Comparison of ENCODE assay signal across 8 cellular contexts in the genomic region with DNA sequence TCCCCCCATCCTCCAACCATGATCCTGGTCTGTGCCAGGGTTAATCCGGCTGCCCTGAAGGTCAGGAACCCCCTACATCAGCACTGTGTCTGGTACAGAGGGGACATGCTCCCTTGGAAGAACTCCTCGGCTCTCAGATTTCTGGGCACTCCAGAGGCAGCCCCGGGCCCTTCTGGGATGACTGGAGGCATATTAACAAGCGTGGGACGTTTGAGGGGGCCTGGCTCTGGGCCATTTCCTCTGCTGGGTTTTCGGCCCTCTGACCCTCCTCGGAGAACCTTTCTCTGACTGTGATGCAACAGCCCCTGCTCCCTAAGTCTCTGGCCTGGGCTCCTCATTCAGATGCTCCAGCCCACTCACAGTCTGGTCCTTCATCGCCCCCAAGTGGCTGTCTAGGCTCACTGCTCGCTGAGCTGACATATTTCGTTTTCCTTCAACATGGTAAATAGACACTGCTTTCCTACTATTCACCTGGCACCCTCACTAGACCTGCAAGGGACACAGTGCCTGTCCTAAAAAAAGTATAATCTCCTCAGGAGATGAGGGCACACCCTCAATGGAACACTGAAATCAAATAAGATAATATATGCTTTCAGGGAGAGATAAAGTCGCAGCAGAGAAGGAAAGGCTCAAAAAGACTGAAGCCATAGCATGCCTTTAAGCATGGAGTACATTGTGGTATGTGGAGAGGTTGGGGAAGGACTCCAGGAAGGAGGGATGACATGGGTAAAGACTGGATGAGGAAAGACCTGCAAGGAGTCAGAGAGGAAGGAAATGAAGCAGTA.
DNase-seq lines count a peak whose midpoint lies in the region; ATAC-seq and TF ChIP-seq lines count a peak whose summit lies in the region.

No MANE protein-coding gene starts in this region.

- H3K4me2 ChIP-seq in fibroblast of lung (ENCODE audit: extremely low read depth, insufficient read depth, low read length), result no peak overlapping the region
- no peak overlapping the region for H3K4me2 ChIP-seq in neural cell (ENCODE audit: low read length)

- H3K79me2 ChIP-seq in fibroblast of lung (ENCODE audit: control insufficient read depth, insufficient read depth, low read length), result no peaks in the 10 kb centered on the region
- H3K79me2 ChIP-seq in neural cell (replicated peaks; ENCODE audit: insufficient read depth, low read length), result no peaks in the 10 kb centered on the region

- no peaks in the 10 kb centered on the region for H3K9me2 ChIP-seq in neural cell (ENCODE audit: insufficient read depth, low read length)

- in situ Hi-C loops in GM13977 (cut with MboI; ENCODE audit: low pct_unique_long_range_greater_than_20kb, low sequenced_read_pairs, unreplicated experiment), result no loop called here

- H2AFZ ChIP-seq in fibroblast of lung (ENCODE audit: low read length) (no peak overlapping the region), neural cell (ENCODE audit: low read depth, low read length) (no peak overlapping the region)

- no peaks in the 10 kb centered on the region for H3K9me3 ChIP-seq in fibroblast of lung (ENCODE audit: control insufficient read depth, insufficient read depth, low read depth, low read length)
- no peaks in the 10 kb centered on the region for H3K9me3 ChIP-seq in neural cell (ENCODE audit: low read length)

- H3K4me3 ChIP-seq in fibroblast of lung (replicated peaks in 1 of 4; ENCODE audit: control extremely low read depth in 1 of 4, insufficient read depth in 1 of 4, low read depth in 3 of 4, low read length in 4 of 4) (no peak overlapping the region), neural cell (ENCODE audit: low read length) (no peak overlapping the region)

- DNase-seq in C1 segment of cervical spinal cord (lab: John Stamatoyannopoulos, UW), result peak in 11 of 14 donors; percentile 4 to 44 (median 28)
- DNase-seq in GM13977 (ENCODE audit: low spot score), result peak; percentile 63
- DNase-seq in NCI-H1694 treated with DMSO at 0.1 percent for 48 hours (lab: John Stamatoyannopoulos, UW), result peak; percentile 35
- DNase-seq in T1000 (lab: John Stamatoyannopoulos, UW), result peak; percentile 63
- DNase-seq in fibroblast of lung (ENCODE audit: low read depth in 2 of 2), result peak; percentile 40 to 52

- H3F3A ChIP-seq in neural cell (ENCODE audit: insufficient read depth, low read length, poor library complexity, severe bottlenecking), result no peaks in the 10 kb centered on the region

- peak; percentile 99 for TF ChIP-seq RAD21 in neural cell (conservative IDR thresholded peaks at IDR 0.05)

- no peaks in the 10 kb centered on the region for H4K20me1 ChIP-seq in fibroblast of lung (ENCODE audit: control insufficient read depth, extremely low read depth, insufficient read depth, low read length)
- no peaks in the 10 kb centered on the region for H4K20me1 ChIP-seq in neural cell (ENCODE audit: insufficient read depth)

- ATAC-seq in HG02852 (IDR thresholded peaks at IDR 0.05; ENCODE audit: unreplicated experiment), result peak; percentile 78
- ATAC-seq in HG03135 (IDR thresholded peaks at IDR 0.05; ENCODE audit: unreplicated experiment), result no peak

- H3K27me3 ChIP-seq in fibroblast of lung (ENCODE audit: control insufficient read depth, insufficient read depth, low read length) (no peaks in the 10 kb centered on the region), neural cell (ENCODE audit: insufficient read depth, low read depth, low read length) (no peaks in the 10 kb centered on the region)

- TF ChIP-seq EP300 in neural cell (conservative IDR thresholded peaks at IDR 0.05; ENCODE audit: poor library complexity, severe bottlenecking), result no peak

- H3K27ac ChIP-seq in fibroblast of lung (ENCODE audit: insufficient read depth, low read length) (no peak overlapping the region), neural cell (ENCODE audit: low read length) (no peak overlapping the region)

- TF ChIP-seq CTCF in GM13977 (IDR thresholded peaks at IDR 0.05; ENCODE audit: extremely low read depth, insufficient read depth, missing control alignments) (peak; percentile 91), fibroblast of lung (conservative IDR thresholded peaks at IDR 0.05 in 1 of 2, IDR thresholded peaks at IDR 0.05 in 1 of 2; ENCODE audit: low read depth in 1 of 2, low read length in 2 of 2) (peak; percentile 69 to 97), neural cell (IDR thresholded peaks at IDR 0.05; ENCODE audit: poor library complexity, severe bottlenecking) (peak; percentile 96)

- H3K36me3 ChIP-seq in fibroblast of lung (ENCODE audit: control insufficient read depth, insufficient read depth, low read length), result no peaks in the 10 kb centered on the region
- no peaks in the 10 kb centered on the region for H3K36me3 ChIP-seq in neural cell (ENCODE audit: insufficient read depth, low read length)

- H3K4me1 ChIP-seq in fibroblast of lung (ENCODE audit: control insufficient read depth, extremely low read depth, insufficient read depth, low read length), result no peaks in the 10 kb centered on the region

- H3K9ac ChIP-seq in fibroblast of lung (ENCODE audit: insufficient read depth, low read length) (no peak overlapping the region), neural cell (ENCODE audit: low read length) (no peak overlapping the region)

TF ChIP-seq in neural cell, 6 proteins besides CTCF, POLR2A, EP300 and RAD21:
- TF ChIP-seq TAF1 (IDR thresholded peaks at IDR 0.05; ENCODE audit: low read depth) (no peak), SMC3 (conservative IDR thresholded peaks at IDR 0.05; ENCODE audit: poor library complexity) (peak; percentile 99)
